ENCODE assay signal across 10 cellular contexts in genomic region chr16:85005278-85006069, GRCh38. TPM values are rescaled to one million over a fixed set of nuclear protein-coding genes. Genes with fewer than 3 reads are reported as not detected.
DNase-seq lines count a peak whose midpoint lies in the region; ATAC-seq, FAIRE-seq and TF ChIP-seq lines count a peak whose summit lies in the region.
"Had no signal": no experiment of that assay in that cellular context is flagged by ENCODE, and none has a peak within 500 bp of the region (broad histone marks: within the 10 kb centered on the region; RNA-seq: fewer than 3 reads in every experiment).

No MANE protein-coding gene starts in this region.

- no peak for DNase-seq in CD4-positive, alpha-beta memory T cell
- DNase-seq in SK-N-SH (no peak), fibroblast of peridontal ligament (ENCODE audit: extremely low read depth) (peak; percentile 88), prostate gland (ENCODE audit: low spot score) (no peak), A673 (ENCODE audit: low spot score) (no peak), kidney (no peak), mesenteric fat pad (ENCODE audit: low spot score) (no peak)
- DNase-seq: SIG-M5 had no signal

- peaks cover 100% of the 10 kb centered on the region for H3K79me2 ChIP-seq in SK-N-SH (ENCODE audit: insufficient read depth)

- no peak for TF ChIP-seq CTCF in SK-N-SH (IDR thresholded peaks at IDR 0.05)
- no peak for TF ChIP-seq CTCF in prostate gland (IDR thresholded peaks at IDR 0.05)
- no peak for TF ChIP-seq CTCF in A673 (conservative IDR thresholded peaks at IDR 0.05; ENCODE audit: low read depth, low read length)
- TF ChIP-seq CTCF in kidney (IDR thresholded peaks at IDR 0.05; ENCODE audit: borderline replicate concordance, extremely low read depth, insufficient read depth), result no peak

- H3K4me3 Mint-ChIP-seq in CD4-positive, alpha-beta memory T cell, result peak overlapping the region in 2 of 8 donors; percentile 44 to 58

- H3K9ac ChIP-seq in SK-N-SH (peak overlapping the region; percentile 43), kidney (ENCODE audit: low read length in 2 of 2) (no peak overlapping the region)
- H3K9ac ChIP-seq: KMS-11 had no signal

- no peaks in the 10 kb centered on the region for H3K36me3 ChIP-seq in CD4-positive, alpha-beta memory T cell (ENCODE audit: insufficient read depth, low read length)
- peaks cover 0 to 10% of the 10 kb centered on the region in 2 experiments for H3K36me3 ChIP-seq in SK-N-SH (replicated peaks in 1 of 2; ENCODE audit: control insufficient read depth in 1 of 2, insufficient read depth in 2 of 2, low read length in 1 of 2)
- H3K36me3 ChIP-seq in prostate gland, result no peaks in the 10 kb centered on the region
- H3K36me3 ChIP-seq in A673 (ENCODE audit: insufficient read depth, low read length, poor library complexity, severe bottlenecking), result no peaks in the 10 kb centered on the region
- no peaks in the 10 kb centered on the region for H3K36me3 ChIP-seq in kidney (ENCODE audit: control insufficient read depth in 1 of 2, insufficient read depth in 2 of 2, low read length in 2 of 2)

- intact Hi-C loops in CD4-positive, alpha-beta memory T cell (cut with micrococcal nuclease), result no loop called here
- intact Hi-C loops in prostate gland (cut with DNase I) (no loop called here), A673 (cut with micrococcal nuclease; ENCODE audit: unreplicated experiment) (no loop called here), kidney (cut with DNase I) (no loop called here)

- no peak for TF ChIP-seq POLR2A in prostate gland (IDR thresholded peaks at IDR 0.05)

- TF ChIP-seq RAD21 in SK-N-SH (IDR thresholded peaks at IDR 0.05; ENCODE audit: low read length), result no peak

- H2AFZ ChIP-seq in SK-N-SH (ENCODE audit: low read depth), result no peak overlapping the region

- no peak for ATAC-seq in GM18867 (IDR thresholded peaks at IDR 0.05; ENCODE audit: unreplicated experiment)

- peak overlapping the region; percentile 74 for H3K4me2 ChIP-seq in SK-N-SH
- H3K4me2 ChIP-seq: KMS-11 had no signal

- CTCF ChIA-PET in CD4-positive, alpha-beta memory T cell (lab: Charles Lee; ENCODE audit: partially characterized antibody), result interaction anchor here (1.2 kb wide), 1 partner anchor 34 kb away, joined by 4 read pairs; no protein-coding TSS in a partner anchor
- CTCF ChIA-PET in SK-N-SH (lab: Yijun Ruan, JAX) (interaction anchor here (0.7 to 2.2 kb wide), 6 partner anchors 15 to 267 kb away, joined by 3 to 12 read pairs (median 4); no protein-coding TSS in a partner anchor), A673 (lab: Charles Lee) (interaction anchor here (0.6 kb wide), 1 partner anchor 336 kb away, joined by 6 read pairs; no protein-coding TSS in a partner anchor)

- no peaks in the 10 kb centered on the region for H3K9me3 ChIP-seq in CD4-positive, alpha-beta memory T cell (ENCODE audit: control insufficient read depth in 1 of 2, low read length in 2 of 2)
- H3K9me3 ChIP-seq in SK-N-SH (no peaks in the 10 kb centered on the region), prostate gland (no peaks in the 10 kb centered on the region), A673 (ENCODE audit: low read depth, low read length, poor library complexity, severe bottlenecking) (no peaks in the 10 kb centered on the region), kidney (ENCODE audit: control insufficient read depth in 1 of 2, low read length in 2 of 2) (no peaks in the 10 kb centered on the region)

- H3K9me3 Mint-ChIP-seq in CD4-positive, alpha-beta memory T cell, result no peaks in the 10 kb centered on the region

- peaks cover 0 to 25% of the 10 kb centered on the region in 2 donors for H3K36me3 Mint-ChIP-seq in CD4-positive, alpha-beta memory T cell

- H3K4me1 ChIP-seq in CD4-positive, alpha-beta memory T cell (ENCODE audit: insufficient read depth, low read length), result peaks cover 61% of the 10 kb centered on the region
- peaks cover 19 to 32% of the 10 kb centered on the region in 2 experiments; a peak in 3 of 4 replicates for H3K4me1 ChIP-seq in SK-N-SH (ENCODE audit: control insufficient read depth in 1 of 2, insufficient read depth in 2 of 2, low read depth in 1 of 2, low read length in 1 of 2)
- H3K4me1 ChIP-seq in prostate gland (replicated peaks), result peaks cover 25% of the 10 kb centered on the region
- no peaks in the 10 kb centered on the region for H3K4me1 ChIP-seq in A673 (ENCODE audit: insufficient read depth, low read length, poor library complexity, severe bottlenecking)
- peaks cover 24 to 41% of the 10 kb centered on the region in 2 donors for H3K4me1 ChIP-seq in kidney (ENCODE audit: control insufficient read depth in 1 of 2, insufficient read depth in 1 of 2, low read depth in 1 of 2, low read length in 2 of 2)

- no peaks in the 10 kb centered on the region for H3K27me3 ChIP-seq in CD4-positive, alpha-beta memory T cell (ENCODE audit: insufficient read depth, low read length)
- no peaks in the 10 kb centered on the region for H3K27me3 ChIP-seq in SK-N-SH (ENCODE audit: insufficient read depth)
- no peaks in the 10 kb centered on the region for H3K27me3 ChIP-seq in prostate gland (replicated peaks; ENCODE audit: insufficient read depth)
- H3K27me3 ChIP-seq in A673 (replicated peaks; ENCODE audit: insufficient read depth, low read depth, low read length, poor library complexity), result no peaks in the 10 kb centered on the region

- peaks cover 57 to 84% (median 75%) of the 10 kb centered on the region in 4 donors for H3K4me1 Mint-ChIP-seq in CD4-positive, alpha-beta memory T cell

- POLR2A ChIA-PET in CD4-positive, alpha-beta memory T cell (lab: Charles Lee; ENCODE audit: partially characterized antibody), result interaction anchor here (0.6 kb wide), 1 partner anchor 9 kb away, joined by 3 read pairs; no protein-coding TSS in a partner anchor
- POLR2A ChIA-PET in SK-N-SH (lab: Yijun Ruan, JAX), result no interaction called here
- POLR2A ChIA-PET in A673 (lab: Charles Lee; ENCODE audit: low non-redundant PET), result no interaction called here

- peaks cover 27% of the 10 kb centered on the region for H3F3A ChIP-seq in SK-N-SH (replicated peaks; ENCODE audit: insufficient read depth)

- H4K20me1 ChIP-seq in SK-N-SH (ENCODE audit: insufficient read depth), result peaks cover 14% of the 10 kb centered on the region

- H3K4me3 ChIP-seq in CD4-positive, alpha-beta memory T cell (ENCODE audit: low read length in 2 of 2), result no peak overlapping the region
- H3K4me3 ChIP-seq in SK-N-SH (ENCODE audit: low read depth in 2 of 2, low read length in 1 of 2), result peak overlapping the region in 1 of 2 experiments; percentile 24; a peak in 1 of 4 replicates
- H3K4me3 ChIP-seq in prostate gland, result no peak overlapping the region
- no peak overlapping the region for H3K4me3 ChIP-seq in A673 (ENCODE audit: low read depth, low read length, poor library complexity, severe bottlenecking)
- no peak overlapping the region for H3K4me3 ChIP-seq in kidney (ENCODE audit: low read length in 2 of 2)

- BruUV-seq in A673 (replicated peaks; lab: Mats Ljungman, UMichigan), result no TSS peak

- H3K9me2 ChIP-seq in SK-N-SH, result no peaks in the 10 kb centered on the region

- H3K27ac Mint-ChIP-seq in CD4-positive, alpha-beta memory T cell, result peak overlapping the region in 5 of 7 donors; percentile 49 to 83 (median 64)

- H3K27ac ChIP-seq in CD4-positive, alpha-beta memory T cell (ENCODE audit: low read depth, low read length), result no peak overlapping the region
- H3K27ac ChIP-seq in SK-N-SH (ENCODE audit: low read depth in 2 of 2, low read length in 1 of 2), result peak overlapping the region; percentile 62 to 89; a peak in 3 of 4 replicates
- H3K27ac ChIP-seq in prostate gland, result peak overlapping the region; percentile 48 to 87
- no peak overlapping the region for H3K27ac ChIP-seq in A673 (ENCODE audit: low read depth, low read length, poor library complexity, severe bottlenecking)
- H3K27ac ChIP-seq in kidney (ENCODE audit: low read depth in 2 of 2, low read length in 2 of 2), result no peak overlapping the region
- H3K27ac ChIP-seq: KMS-11 had no signal

- TF ChIP-seq EP300 in SK-N-SH (IDR thresholded peaks at IDR 0.05; ENCODE audit: borderline replicate concordance in 1 of 2, low read depth in 1 of 2, low read length in 1 of 2), result no peak

- FAIRE-seq in kidney (lab: Jason Lieb, UNC), result no peak

- H3K27me3 Mint-ChIP-seq in CD4-positive, alpha-beta memory T cell, result no peaks in the 10 kb centered on the region

- WGBS in SK-N-SH (ENCODE audit: low lambda C conversion rate), result 68% methylated on average over 11 of the region's 11 CpGs
- WGBS in prostate gland, result 56% methylated on average over 11 of the region's 11 CpGs

TF ChIP-seq in SK-N-SH, 30 proteins besides CTCF, POLR2A, EP300 and RAD21 (continues in another document):
- TF ChIP-seq ZBTB33 (IDR thresholded peaks at IDR 0.05; ENCODE audit: borderline replicate concordance, low read depth), result no peak
- no peak for TF ChIP-seq FOXJ3 (CRISPR knock-in tag; IDR thresholded peaks at IDR 0.05)

RNA-seq across cellular contexts. Expression of gene ZDHHC7, which starts 5.9 kb away (rescaled TPM):
- total RNA-seq in CD4-positive, alpha-beta memory T cell, result 10 to 100 TPM; 33.8 to 35.6 TPM
- polyA plus RNA-seq in CD4-positive, alpha-beta memory T cell, result 10 to 100 TPM; 27.1 to 40.2 TPM
- polyA plus RNA-seq in SK-N-SH (2012; rRNA removed), result 69.3 and 114 TPM in 2 replicates
- 65.1 and 80.3 TPM in 2 replicates for polyA plus RNA-seq in SK-N-SH (2012; cell fraction: cytosol; rRNA removed)
- polyA plus RNA-seq in SK-N-SH (2012; cell fraction: nucleus; rRNA removed), result 62.2 and 73.3 TPM in 2 replicates
- total RNA-seq in prostate gland, result 10 to 100 TPM; 64.6 TPM
- total RNA-seq in A673 (2021), result 42.5 and 43.5 TPM in 2 replicates
- 54.4 TPM for total RNA-seq in kidney
- 23.4 TPM for polyA plus RNA-seq in kidney (ENCODE audit: insufficient read depth, low read depth, low replicate concordance)
- total RNA-seq in mesenteric fat pad, result 45.6 TPM

RNA-seq across cellular contexts. Expression of gene KIAA0513, which starts 22.1 kb away (rescaled TPM):
- total RNA-seq in CD4-positive, alpha-beta memory T cell, result 10 to 100 TPM; 17.7 to 19.0 TPM
- 10 to 100 TPM in 1 of 2 donors, 1 to 10 TPM in 1; 1.3 to 11.8 TPM for polyA plus RNA-seq in CD4-positive, alpha-beta memory T cell
- polyA plus RNA-seq in SK-N-SH (2012; rRNA removed), result 4.8 and 6.5 TPM in 2 replicates
- polyA plus RNA-seq in SK-N-SH (2012; cell fraction: cytosol; rRNA removed), result 2.8 and 3.9 TPM in 2 replicates
- polyA plus RNA-seq in SK-N-SH (2012; cell fraction: nucleus; rRNA removed), result 6.8 and 7.4 TPM in 2 replicates
- total RNA-seq in prostate gland, result 10 to 100 TPM; 14.4 to 29.4 TPM
- 2.8 and 2.9 TPM in 2 replicates for total RNA-seq in A673 (2021)
- total RNA-seq in kidney, result 19.2 TPM
- 2.6 TPM for polyA plus RNA-seq in kidney (ENCODE audit: insufficient read depth, low read depth, low replicate concordance)
- 12.7 TPM for total RNA-seq in mesenteric fat pad

Comparison
In these comparisons a context has a peak if more than half of its experiments do, and no peak if none do; other contexts are left out.
1. H3K27ac ChIP-seq: peak in SK-N-SH (2 of 2) and prostate gland (2 of 2); none in CD4-positive, alpha-beta memory T cell (single experiment), A673 (single experiment) and kidney (0 of 2).